Comparison of ENCODE assay signal across 12 cellular contexts in the genomic region with DNA sequence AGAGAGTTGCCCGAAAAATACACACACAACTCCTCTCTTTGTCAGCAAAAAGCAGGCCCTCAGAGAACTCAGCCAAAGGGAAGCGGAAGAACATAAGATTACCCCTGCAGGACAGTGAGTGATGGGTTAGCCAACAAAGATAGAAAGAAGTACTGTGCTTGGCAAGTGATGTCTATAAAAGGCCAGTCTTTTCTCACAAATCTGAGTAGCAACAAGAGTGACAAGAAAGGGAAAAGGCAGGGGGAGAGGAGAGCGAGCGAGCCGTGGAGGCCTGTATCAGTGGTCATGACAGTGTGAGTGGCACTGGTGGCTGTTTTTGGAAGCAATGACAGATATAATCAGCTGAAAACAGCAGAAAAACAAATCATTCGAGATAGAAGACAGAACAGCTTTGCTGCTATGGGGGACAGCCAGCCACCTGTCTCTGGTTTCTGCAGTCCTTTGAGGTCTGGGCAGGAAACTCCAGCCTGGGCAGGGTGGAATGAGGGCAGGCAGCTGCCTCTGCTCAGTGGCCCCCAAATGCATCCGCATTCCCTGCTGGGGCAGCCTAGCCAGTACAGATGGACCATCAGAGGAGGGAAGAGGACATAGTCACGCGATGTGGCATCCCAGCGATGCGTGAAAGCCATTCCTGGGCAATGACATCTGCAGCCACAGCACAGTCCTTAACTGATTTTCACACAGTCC.
A peak's percentile ranks its signal among the peaks of the same experiment; 100 is the strongest.
DNase-seq lines count a peak whose midpoint lies in the region; ATAC-seq, FAIRE-seq and TF ChIP-seq lines count a peak whose summit lies in the region.
"Had no signal": no experiment of that assay in that cellular context is flagged by ENCODE, and none has a peak within 500 bp of the region (broad histone marks: within the 10 kb centered on the region; RNA-seq: fewer than 3 reads in every experiment).

No MANE protein-coding gene starts in this region.

- H3K36me3 Mint-ChIP-seq in glutamatergic neuron (ENCODE audit: unreplicated experiment), result no peaks in the 10 kb centered on the region
- H3K36me3 Mint-ChIP-seq in mesothelial cell of epicardium, result peaks cover 7% of the 10 kb centered on the region

- H4K20me1 ChIP-seq in DOHH2 (ENCODE audit: control insufficient read depth, insufficient read depth, low read depth, low read length), result no peaks in the 10 kb centered on the region

- ATAC-seq in GM18907 (IDR thresholded peaks at IDR 0.05; ENCODE audit: unreplicated experiment) (no peak), pancreas (no peak)

- H3K4me1 Mint-ChIP-seq in glutamatergic neuron (ENCODE audit: low read depth, unreplicated experiment) (peaks cover 10% of the 10 kb centered on the region), mesothelial cell of epicardium (peaks cover 37% of the 10 kb centered on the region)

- H3K27me3 ChIP-seq in DOHH2 (ENCODE audit: control insufficient read depth, low read length) (no peaks in the 10 kb centered on the region), pancreas (no peaks in the 10 kb centered on the region)
- H3K27me3 ChIP-seq: transverse colon had no signal

- FAIRE-seq in pancreas (lab: Jason Lieb, UNC), result no peak

- peak overlapping the region; percentile 61 for H3K4me2 ChIP-seq in DOHH2 (ENCODE audit: low read length)

- peaks cover 59% of the 10 kb centered on the region for H3K36me3 ChIP-seq in DOHH2 (ENCODE audit: control insufficient read depth, low read length)
- no peaks in the 10 kb centered on the region for H3K36me3 ChIP-seq in pancreas
- H3K36me3 ChIP-seq: transverse colon had no signal

- H3K9me3 Mint-ChIP-seq in glutamatergic neuron (ENCODE audit: unreplicated experiment) (peaks cover 1% of the 10 kb centered on the region), mesothelial cell of epicardium (no peaks in the 10 kb centered on the region)

- H3K27ac ChIP-seq in DOHH2 (ENCODE audit: low read depth, low read length) (peak overlapping the region; percentile 94), pancreas (no peak overlapping the region)

- H3K4me3 Mint-ChIP-seq in glutamatergic neuron (ENCODE audit: unreplicated experiment), result no peak overlapping the region
- no peak overlapping the region for H3K4me3 Mint-ChIP-seq in mesothelial cell of epicardium

- H3K27ac Mint-ChIP-seq in glutamatergic neuron (ENCODE audit: unreplicated experiment) (peak overlapping the region; percentile 9), mesothelial cell of epicardium (no peak overlapping the region)

- H3K79me2 ChIP-seq in DOHH2 (ENCODE audit: control insufficient read depth, low read length), result peaks cover 9% of the 10 kb centered on the region

- intact Hi-C loops in pancreas (cut with DNase I), result no loop called here

- DNase-seq in RPMI7951 (ENCODE audit: low read depth) (peak; percentile 96), glutamatergic neuron (peak; percentile 30), renal cortical epithelial cell (ENCODE audit: low read depth) (peak; percentile 10), NCI-H526 treated with DMSO at 0.1 percent for 48 hours (lab: John Stamatoyannopoulos, UW) (no peak), mesothelial cell of epicardium (ENCODE audit: low spot score in 2 of 2, unreplicated experiment in 2 of 2) (no peak), pancreas (no peak)
- DNase-seq: Caco-2, NCI-H2081 treated with DMSO at 0.1 percent for 48 hours, OCI-M1, transverse colon had no signal

- H3K4me3 ChIP-seq in DOHH2 (ENCODE audit: low read length) (peak overlapping the region; percentile 46), pancreas (no peak overlapping the region)
- H3K4me3 ChIP-seq: transverse colon had no signal

- peaks cover 17% of the 10 kb centered on the region for H3F3A ChIP-seq in DOHH2 (ENCODE audit: control insufficient read depth, insufficient read depth)

- H3K9me2 ChIP-seq in DOHH2 (replicated peaks; ENCODE audit: control insufficient read depth, low read length), result no peaks in the 10 kb centered on the region

- WGBS in pancreas, 2 donors, result 77 to 80% methylated on average over 11 of the region's 11 CpGs

- TF ChIP-seq CTCF in DOHH2 (IDR thresholded peaks at IDR 0.05; ENCODE audit: low read depth, low read length, poor library complexity, severe bottlenecking), result no peak
- TF ChIP-seq CTCF in glutamatergic neuron (IDR thresholded peaks at IDR 0.05; ENCODE audit: partially characterized antibody, unreplicated experiment), result no peak
- TF ChIP-seq CTCF in mesothelial cell of epicardium (IDR thresholded peaks at IDR 0.05; ENCODE audit: unreplicated experiment), result no peak
- no peak for TF ChIP-seq CTCF in pancreas (IDR thresholded peaks at IDR 0.05)

- peaks cover 3% of the 10 kb centered on the region for H3K27me3 Mint-ChIP-seq in glutamatergic neuron (ENCODE audit: unreplicated experiment)
- peaks cover 4% of the 10 kb centered on the region for H3K27me3 Mint-ChIP-seq in mesothelial cell of epicardium (ENCODE audit: low read depth)

- H3K4me1 ChIP-seq in DOHH2 (ENCODE audit: control insufficient read depth, low read length) (peaks cover 79% of the 10 kb centered on the region), pancreas (no peaks in the 10 kb centered on the region)
- H3K4me1 ChIP-seq: Caco-2 had no signal

- H3K9me3 ChIP-seq in DOHH2 (ENCODE audit: control insufficient read depth, insufficient read depth, low read length), result no peaks in the 10 kb centered on the region
- H3K9me3 ChIP-seq in pancreas, result no peaks in the 10 kb centered on the region
- H3K9me3 ChIP-seq: Caco-2, transverse colon had no signal

Comparison
In these comparisons a context has a peak if more than half of its experiments do, and no peak if none do; other contexts are left out.
1. DNase-seq: peak in RPMI7951 (single experiment), glutamatergic neuron (single experiment) and renal cortical epithelial cell (single experiment); none in NCI-H526 treated with DMSO at 0.1 percent for 48 hours (single experiment), mesothelial cell of epicardium (0 of 2) and pancreas (0 of 6).